Comparison of ENCODE assay signal across 24 cellular contexts in the genomic region with DNA sequence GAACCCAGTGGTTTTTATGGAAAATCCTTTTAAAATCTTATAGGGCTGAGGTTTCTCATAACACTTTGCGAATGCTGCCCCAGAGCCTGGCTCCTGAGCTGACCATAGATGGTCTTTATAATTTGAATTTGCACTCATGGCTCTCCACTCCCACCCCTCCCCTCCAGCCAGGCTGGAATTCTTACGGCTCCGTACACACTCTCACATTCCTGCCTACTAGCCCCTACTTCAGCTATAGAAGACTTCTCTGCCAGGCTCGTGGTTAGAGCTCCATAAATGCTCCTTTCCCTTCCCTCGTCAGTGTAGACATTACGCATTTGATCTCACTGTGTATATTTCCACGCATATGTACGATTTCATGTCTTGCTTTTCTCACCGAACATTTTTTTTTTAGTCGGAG. TPM values are rescaled to one million over a fixed set of nuclear protein-coding genes. Genes with fewer than 3 reads are reported as not detected.
DNase-seq lines count a peak whose midpoint lies in the region; ATAC-seq, FAIRE-seq and TF ChIP-seq lines count a peak whose summit lies in the region.
"Had no signal": no experiment of that assay in that cellular context is flagged by ENCODE, and none has a peak within 500 bp of the region (broad histone marks: within the 10 kb centered on the region; RNA-seq: fewer than 3 reads in every experiment).

No MANE protein-coding gene starts in this region.

- ATAC-seq in heart left ventricle (no peak), Right ventricle myocardium inferior (no peak)
- ATAC-seq: activated CD8-positive, alpha-beta memory T cell treated with anti-CD3 and anti-CD28 coated beads, Interleukin-2, amount 10 ng/mL, durations not matched to agents 7 days and 5 days; GM12878 had no signal

- H3K4me3 ChIP-seq in heart left ventricle = no peak overlapping the region
- H3K4me3 ChIP-seq in esophagus muscularis mucosa = peak overlapping the region in 1 of 4 donors; percentile 20
- no peak overlapping the region for H3K4me3 ChIP-seq in neuronal stem cell (ENCODE audit: low read length in 2 of 2)
- no peak overlapping the region for H3K4me3 ChIP-seq in uterus
- no peak overlapping the region for H3K4me3 ChIP-seq in H7 (ENCODE audit: insufficient read depth, low read depth, low read length)
- H3K4me3 ChIP-seq: BLaER1 treated with 17β-estradiol and CSF1 and Interleukin-3, amounts not matched to agents 10 nM and 100 nM; GM12878 had no signal

- peak overlapping the region; percentile 53 for H2AK5ac ChIP-seq in neuronal stem cell (ENCODE audit: low read depth, low read length)

- no peak overlapping the region for H2BK5ac ChIP-seq in neuronal stem cell (ENCODE audit: low read length)

- H2BK15ac ChIP-seq in neuronal stem cell (ENCODE audit: low read length) = peak overlapping the region; percentile 25

- H3K36me3 ChIP-seq in heart left ventricle = no peaks in the 10 kb centered on the region
- no peaks in the 10 kb centered on the region for H3K36me3 ChIP-seq in esophagus muscularis mucosa
- no peaks in the 10 kb centered on the region for H3K36me3 ChIP-seq in neuronal stem cell (replicated peaks in 1 of 2; ENCODE audit: control insufficient read depth in 2 of 2, insufficient read depth in 2 of 2, low read length in 2 of 2)
- no peaks in the 10 kb centered on the region for H3K36me3 ChIP-seq in uterus
- H3K36me3 ChIP-seq in H7 (replicated peaks; ENCODE audit: control insufficient read depth, insufficient read depth, low read length) = no peaks in the 10 kb centered on the region
- H3K36me3 ChIP-seq: BLaER1 treated with 17β-estradiol and CSF1 and Interleukin-3, amounts not matched to agents 10 nM and 100 nM had no signal

- peak overlapping the region; percentile 29 for H4K8ac ChIP-seq in neuronal stem cell (ENCODE audit: low read depth, low read length)

- DNase-seq in heart left ventricle (no peak), Right ventricle myocardium inferior (ENCODE audit: missing footprints) (no peak), esophagus muscularis mucosa (ENCODE audit: extremely low spot score) (no peak), neuronal stem cell (ENCODE audit: low spot score) (no peak), uterus (no peak), H7 (no peak), DMS153 (lab: John Stamatoyannopoulos, UW) (no peak), GM12891 (ENCODE audit: insufficient read length, low spot score) (no peak)
- DNase-seq: activated CD4-positive, CD25-positive, alpha-beta regulatory T cell treated with anti-CD3 and anti-CD28 coated beads, Interleukin-2, amount 50 U/mL, for 72 hours; activated CD8-positive, alpha-beta memory T cell treated with anti-CD3 and anti-CD28 coated beads, Interleukin-2, amount 10 ng/mL, durations not matched to agents 7 days and 5 days; activated effector memory CD4-positive, alpha-beta T cell treated with Interleukin-2 at 50 U/mL for 16 hours; effector memory CD4-positive, alpha-beta T cell; GF-D8; NCI-H1436; NCI-H526 treated with DMSO at 0.1 percent for 48 hours; stimulated activated CD4-positive, alpha-beta T cell treated with anti-CD3 and anti-CD28 coated beads, Interleukin-4, amount 100 ng/mL, for 1 hour; T-helper 9 cell had no signal

- no peak overlapping the region for H3K4ac ChIP-seq in neuronal stem cell (ENCODE audit: low read length)

- H3K27ac ChIP-seq in heart left ventricle (peak overlapping the region in 11 of 12 donors; percentile 66 to 90 (median 80)), esophagus muscularis mucosa (replicated peaks in 1 of 4) (peak overlapping the region; percentile 92 to 98 (median 94)), neuronal stem cell (replicated peaks; ENCODE audit: low read length) (no peak overlapping the region), uterus (peak overlapping the region; percentile 75 to 93)
- H3K27ac ChIP-seq: BLaER1 treated with 17β-estradiol and CSF1 and Interleukin-3, amounts not matched to agents 10 nM and 100 nM had no signal

- intact Hi-C loops in heart left ventricle (cut with DNase I) (no loop called here), Right ventricle myocardium inferior (cut with DNase I) (no loop called here), esophagus muscularis mucosa (cut with DNase I) (no loop called here), uterus (cut with DNase I; ENCODE audit: low total_unique reads) (loop anchor here (10.0 kb wide), 1 partner anchor 48 kb away; no protein-coding TSS in a partner anchor)

- no peaks in the 10 kb centered on the region for H3K79me1 ChIP-seq in neuronal stem cell (ENCODE audit: low read depth, low read length)

- TF ChIP-seq POLR2A in heart left ventricle (IDR thresholded peaks at IDR 0.05) (no peak), esophagus muscularis mucosa (IDR thresholded peaks at IDR 0.05; ENCODE audit: low read depth) (no peak), uterus (IDR thresholded peaks at IDR 0.05) (no peak), GM12891 (IDR thresholded peaks at IDR 0.05; ENCODE audit: low read depth, low read length) (no peak)

- no peak overlapping the region for H3K9ac ChIP-seq in neuronal stem cell (ENCODE audit: low read depth, low read length, poor library complexity)
- H3K9ac ChIP-seq: BLaER1 treated with 17β-estradiol and CSF1 and Interleukin-3, amounts not matched to agents 10 nM and 100 nM had no signal

- H3K9me3 ChIP-seq in heart left ventricle = no peaks in the 10 kb centered on the region
- H3K9me3 ChIP-seq in esophagus muscularis mucosa = no peaks in the 10 kb centered on the region
- no peaks in the 10 kb centered on the region for H3K9me3 ChIP-seq in neuronal stem cell (replicated peaks in 1 of 2; ENCODE audit: control insufficient read depth in 2 of 2, insufficient read depth in 1 of 2, low read depth in 1 of 2, low read length in 2 of 2)
- H3K9me3 ChIP-seq in uterus = no peaks in the 10 kb centered on the region
- H3K9me3 ChIP-seq: BLaER1 treated with 17β-estradiol and CSF1 and Interleukin-3, amounts not matched to agents 10 nM and 100 nM had no signal

- TF ChIP-seq EP300 in esophagus muscularis mucosa (IDR thresholded peaks at IDR 0.05) = no peak

- no peak overlapping the region for H2BK120ac ChIP-seq in neuronal stem cell (ENCODE audit: low read depth, low read length)

- no peak overlapping the region for H3K14ac ChIP-seq in neuronal stem cell (ENCODE audit: low read length)

- peaks cover 19 to 83% (median 59%) of the 10 kb centered on the region in 12 donors for H3K4me1 ChIP-seq in heart left ventricle
- peaks cover 79 to 88% (median 87%) of the 10 kb centered on the region in 4 donors for H3K4me1 ChIP-seq in esophagus muscularis mucosa
- H3K4me1 ChIP-seq in neuronal stem cell (ENCODE audit: control insufficient read depth in 2 of 2, insufficient read depth in 1 of 2, low read depth in 1 of 2, low read length in 2 of 2) = peaks cover 35 to 39% of the 10 kb centered on the region in 2 donors
- H3K4me1 ChIP-seq in uterus = peaks cover 0 to 20% of the 10 kb centered on the region in 2 donors

- no peaks in the 10 kb centered on the region for H3K27me3 ChIP-seq in heart left ventricle
- H3K27me3 ChIP-seq in esophagus muscularis mucosa = no peaks in the 10 kb centered on the region
- H3K27me3 ChIP-seq in neuronal stem cell (ENCODE audit: control insufficient read depth in 3 of 3, insufficient read depth in 3 of 3, low read depth in 1 of 3, low read length in 3 of 3) = no peaks in the 10 kb centered on the region
- H3K27me3 ChIP-seq in uterus = no peaks in the 10 kb centered on the region
- H3K27me3 ChIP-seq in H7 (ENCODE audit: control insufficient read depth, insufficient read depth, low read length) = no peaks in the 10 kb centered on the region
- H3K27me3 ChIP-seq: BLaER1 treated with 17β-estradiol and CSF1 and Interleukin-3, amounts not matched to agents 10 nM and 100 nM had no signal

- H3K23ac ChIP-seq in neuronal stem cell (ENCODE audit: low read depth, low read length, poor library complexity) = no peak overlapping the region

- no peak overlapping the region for H4K91ac ChIP-seq in neuronal stem cell (ENCODE audit: low read depth, low read length, poor library complexity)

- no peak overlapping the region for H3K18ac ChIP-seq in neuronal stem cell (ENCODE audit: low read length)

- TF ChIP-seq CTCF in heart left ventricle (IDR thresholded peaks at IDR 0.05) (no peak), esophagus muscularis mucosa (IDR thresholded peaks at IDR 0.05) (no peak), uterus (IDR thresholded peaks at IDR 0.05) (no peak)

- 73 to 77% (median 75%) methylated on average over 10 of the region's 10 CpGs for WGBS in heart left ventricle, 4 donors
- 65% methylated on average over 10 of the region's 10 CpGs for WGBS in esophagus muscularis mucosa
- WGBS in neuronal stem cell (ENCODE audit: extremely low coverage in 2 of 2, insufficient read length in 2 of 2, insufficient replicate concordance in 1 of 2), 2 donors = no CpG with 5 or more reads among the region's 10 CpGs

- no peak overlapping the region for H3K4me2 ChIP-seq in neuronal stem cell (ENCODE audit: insufficient read depth, low read length, poor library complexity, severe bottlenecking)
- H3K4me2 ChIP-seq: BLaER1 treated with 17β-estradiol and CSF1 and Interleukin-3, amounts not matched to agents 10 nM and 100 nM had no signal

- FAIRE-seq in GM12891 (lab: Jason Lieb, UNC) = no peak
- FAIRE-seq: GM12878 had no signal

- no peak overlapping the region for H2BK12ac ChIP-seq in neuronal stem cell (ENCODE audit: low read length)

- peak overlapping the region; percentile 15 for H2AFZ ChIP-seq in neuronal stem cell (ENCODE audit: low read length)

RNA-seq across cellular contexts. Expression of gene HSPG2, which starts 5.4 kb away (rescaled TPM):
- total RNA-seq in heart left ventricle = 100 to 1,000 TPM; 202 to 608 (median 304) TPM
- polyA plus RNA-seq in heart left ventricle = 100 to 1,000 TPM; 164 to 315 TPM
- 269 TPM for total RNA-seq in Right ventricle myocardium inferior
- 1,000 to 10,000 TPM in 1 of 4 donors, 100 to 1,000 TPM in 3; 414 to 1,199 (median 595) TPM for total RNA-seq in esophagus muscularis mucosa
- polyA plus RNA-seq in neuronal stem cell (2013, experiment 1 of 2) = 11.0 TPM
- polyA plus RNA-seq in neuronal stem cell (2013, experiment 2 of 2) = 10.9 TPM
- total RNA-seq in uterus = 100 to 1,000 TPM in 3 of 4 donors, 10 to 100 TPM in 1; 96.8 to 677 (median 290) TPM
- total RNA-seq in H7 (2014; rRNA removed; shearing (Covaris generic)) = 43.5 and 49.2 TPM in 2 replicates
- 5.2 TPM for polyA plus RNA-seq in GM12891 (2012; ENCODE audit: low read depth, missing spikeins)

RNA-seq across cellular contexts. Expression of gene CELA3B, which starts 34.4 kb away (rescaled TPM):
- 1 to 10 TPM in 5 of 9 donors, not detected in 4; 1.2 to 2.6 (median 1.8) TPM for total RNA-seq in heart left ventricle
- polyA plus RNA-seq in heart left ventricle = under 1 TPM in 1 of 2 donors, not detected in 1; 0.24 TPM
- total RNA-seq in Right ventricle myocardium inferior = not detected
- not detected for total RNA-seq in esophagus muscularis mucosa
- polyA plus RNA-seq in neuronal stem cell (2013, experiment 1 of 2) = not detected
- polyA plus RNA-seq in neuronal stem cell (2013, experiment 2 of 2) = not detected
- under 1 TPM in 1 of 4 donors, not detected in 3; 0.35 TPM for total RNA-seq in uterus
- not detected in 2 replicates for total RNA-seq in H7 (2014; rRNA removed; shearing (Covaris generic))
- polyA plus RNA-seq in GM12891 (2012; ENCODE audit: low read depth, missing spikeins) = not detected
- total RNA-seq: A172; activated CD8-positive, alpha-beta memory T cell treated with anti-CD3 and anti-CD28 coated beads, Interleukin-2, amount 10 ng/mL, durations not matched to agents 7 days and 5 days; kidney epithelial cell; SK-MEL-5; skeletal muscle tissue; subcutaneous adipose tissue had no signal
- polyA plus RNA-seq: GM12878 had no signal

RNA-seq across cellular contexts. Expression of gene CELA3A, which starts 59.0 kb away (rescaled TPM):
- total RNA-seq in heart left ventricle (1 to 10 TPM in 4 of 9 donors, not detected in 5; 2.9 to 4.8 (median 3.1) TPM), Right ventricle myocardium inferior (not detected), esophagus muscularis mucosa (not detected), uterus (not detected)
- polyA plus RNA-seq in heart left ventricle = under 1 TPM in 1 of 2 donors, not detected in 1; 0.68 TPM
- polyA plus RNA-seq in neuronal stem cell (2013, experiment 1 of 2) = not detected
- polyA plus RNA-seq in neuronal stem cell (2013, experiment 2 of 2) = not detected
- not detected in 2 replicates for total RNA-seq in H7 (2014; rRNA removed; shearing (Covaris generic))
- not detected for polyA plus RNA-seq in GM12891 (2012; ENCODE audit: low read depth, missing spikeins)
- total RNA-seq: A172; activated CD8-positive, alpha-beta memory T cell treated with anti-CD3 and anti-CD28 coated beads, Interleukin-2, amount 10 ng/mL, durations not matched to agents 7 days and 5 days; kidney epithelial cell; SK-MEL-5; skeletal muscle tissue; subcutaneous adipose tissue had no signal
- polyA plus RNA-seq: GM12878 had no signal
